22 cellular contexts compared by ENCODE assay signal in the genomic region with DNA sequence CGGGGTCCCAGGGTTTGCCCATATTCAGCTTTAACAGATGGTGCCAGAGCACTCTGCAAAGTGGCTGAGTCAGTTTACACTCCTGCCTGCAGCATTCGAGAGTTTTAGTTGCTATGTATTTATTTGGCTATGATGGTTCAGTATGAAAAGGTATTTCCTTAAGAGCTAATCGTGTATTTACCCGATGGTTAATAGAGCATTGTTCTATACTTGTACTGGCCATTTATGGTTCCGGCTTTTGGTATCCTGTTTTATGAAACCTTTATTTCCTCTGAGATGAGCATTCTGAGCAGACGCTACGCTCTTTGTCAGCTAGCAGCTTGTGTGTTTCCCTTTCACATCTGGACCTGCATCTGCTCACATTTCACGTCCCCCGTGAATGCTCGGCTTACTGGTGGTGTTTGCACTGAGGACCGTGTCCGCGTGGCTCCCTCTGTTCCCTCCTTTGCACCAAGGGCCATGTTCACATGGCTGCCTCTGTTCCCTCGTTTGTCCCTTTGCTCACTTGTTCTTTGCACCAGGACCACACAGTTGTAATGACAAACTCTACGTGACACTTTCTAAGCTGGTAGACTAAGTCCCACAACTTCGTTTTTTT.
DNase-seq lines count a peak whose midpoint lies in the region; ATAC-seq and TF ChIP-seq lines count a peak whose summit lies in the region.
"Had no signal": no experiment of that assay in that cellular context is flagged by ENCODE, and none has a peak within 500 bp of the region (broad histone marks: within the 10 kb centered on the region; RNA-seq: fewer than 3 reads in every experiment).

No MANE protein-coding gene starts in this region.

- no peak for TF ChIP-seq POLR2A in sigmoid colon (IDR thresholded peaks at IDR 0.05)

- H3K27me3 Mint-ChIP-seq in activated naive CD4-positive, alpha-beta T cell treated with anti-CD3 and anti-CD28 coated beads, Interleukin-2, amount 10 ng/mL, durations not matched to agents 7 days and 5 days, result no peaks in the 10 kb centered on the region
- no peaks in the 10 kb centered on the region for H3K27me3 Mint-ChIP-seq in chondrocyte (ENCODE audit: low read depth)
- H3K27me3 Mint-ChIP-seq: activated CD8-positive, alpha-beta T cell treated with anti-CD3 and anti-CD28 coated beads for 36 hours; activated naive CD4-positive, alpha-beta T cell treated with anti-CD3 and anti-CD28 coated beads, Interleukin-2, amount 50 U/mL, for 24 hours; effector memory CD8-positive, alpha-beta T cell had no signal

- H3K9me3 Mint-ChIP-seq in activated naive CD4-positive, alpha-beta T cell treated with anti-CD3 and anti-CD28 coated beads, Interleukin-2, amount 10 ng/mL, durations not matched to agents 7 days and 5 days, result no peaks in the 10 kb centered on the region
- no peaks in the 10 kb centered on the region for H3K9me3 Mint-ChIP-seq in chondrocyte (ENCODE audit: low read depth)
- H3K9me3 Mint-ChIP-seq: activated naive CD4-positive, alpha-beta T cell treated with anti-CD3 and anti-CD28 coated beads, Interleukin-2, amount 50 U/mL, for 24 hours; effector memory CD8-positive, alpha-beta T cell; neural crest cell had no signal

- no peak for TF ChIP-seq CTCF in chondrocyte (IDR thresholded peaks at IDR 0.05)
- no peak for TF ChIP-seq CTCF in sigmoid colon (IDR thresholded peaks at IDR 0.05)

- peak overlapping the region; percentile 4 for H3K27ac Mint-ChIP-seq in activated naive CD4-positive, alpha-beta T cell treated with anti-CD3 and anti-CD28 coated beads, Interleukin-2, amount 10 ng/mL, durations not matched to agents 7 days and 5 days
- no peak overlapping the region for H3K27ac Mint-ChIP-seq in chondrocyte (ENCODE audit: unreplicated experiment)
- H3K27ac Mint-ChIP-seq: effector memory CD8-positive, alpha-beta T cell had no signal

- 91 to 94% methylated on average over 16 of the region's 16 CpGs for WGBS in sigmoid colon, 2 donors

- H3K36me3 ChIP-seq in sigmoid colon, result peaks cover 9 to 37% (median 10%) of the 10 kb centered on the region in 4 donors

- H3K4me1 ChIP-seq in sigmoid colon, result no peaks in the 10 kb centered on the region
- H3K4me1 ChIP-seq: esophagus muscularis mucosa, tibial artery had no signal

- H3K9me3 ChIP-seq in sigmoid colon, result no peaks in the 10 kb centered on the region
- H3K9me3 ChIP-seq: esophagus muscularis mucosa, gastrocnemius medialis, tibial artery had no signal

- no peak overlapping the region for H3K4me3 ChIP-seq in sigmoid colon
- H3K4me3 ChIP-seq: esophagus muscularis mucosa, gastrocnemius medialis, tibial artery had no signal

- peaks cover 45% of the 10 kb centered on the region for H3K36me3 Mint-ChIP-seq in activated naive CD4-positive, alpha-beta T cell treated with anti-CD3 and anti-CD28 coated beads, Interleukin-2, amount 10 ng/mL, durations not matched to agents 7 days and 5 days
- H3K36me3 Mint-ChIP-seq in chondrocyte (ENCODE audit: low read depth), result peaks cover 6% of the 10 kb centered on the region

- TF ChIP-seq EP300 in sigmoid colon (IDR thresholded peaks at IDR 0.05), result no peak

- no peak overlapping the region for H3K4me3 Mint-ChIP-seq in activated naive CD4-positive, alpha-beta T cell treated with anti-CD3 and anti-CD28 coated beads, Interleukin-2, amount 10 ng/mL, durations not matched to agents 7 days and 5 days
- H3K4me3 Mint-ChIP-seq in chondrocyte (ENCODE audit: unreplicated experiment), result no peak overlapping the region
- H3K4me3 Mint-ChIP-seq: activated CD8-positive, alpha-beta T cell treated with anti-CD3 and anti-CD28 coated beads for 36 hours; activated naive CD4-positive, alpha-beta T cell treated with anti-CD3 and anti-CD28 coated beads, Interleukin-2, amount 50 U/mL, for 24 hours; effector memory CD8-positive, alpha-beta T cell; neural crest cell had no signal

- intact Hi-C loops in sigmoid colon (cut with DNase I) (no loop called here), sciatic nerve (cut with DNase I) (no loop called here)

- CTCF ChIA-PET in activated naive CD4-positive, alpha-beta T cell treated with anti-CD3 and anti-CD28 coated beads, Interleukin-2, amount 10 ng/mL, durations not matched to agents 7 days and 5 days (lab: Charles Lee), result interaction anchor here (0.6 to 1.0 kb wide), 2 partner anchors 14 to 278 kb away, joined by 3 to 4 read pairs; no protein-coding TSS in a partner anchor

- in situ Hi-C loops in KBM-7 (cut with MboI; ENCODE audit: low pct_unique_long_range_greater_than_20kb, low sequenced_read_pairs), result no loop called here

- H3K27me3 ChIP-seq in sigmoid colon, result no peaks in the 10 kb centered on the region
- H3K27me3 ChIP-seq: esophagus muscularis mucosa, gastrocnemius medialis, tibial artery had no signal

- H3K27ac ChIP-seq in sigmoid colon, result no peak overlapping the region
- H3K27ac ChIP-seq: esophagus muscularis mucosa, tibial artery had no signal

- DNase-seq in activated naive CD4-positive, alpha-beta T cell treated with anti-CD3 and anti-CD28 coated beads, Interleukin-2, amount 10 ng/mL, durations not matched to agents 7 days and 5 days, result no peak
- no peak for DNase-seq in activated naive CD4-positive, alpha-beta T cell treated with Interleukin-2 at 50 U/mL for 16 hours
- peak; percentile 75 for DNase-seq in NCI-H2029 (lab: John Stamatoyannopoulos, UW)
- peak; percentile 36 for DNase-seq in chondrocyte (ENCODE audit: low spot score)
- peak; percentile 46 for DNase-seq in sigmoid colon
- no peak for DNase-seq in KBM-7
- no peak for DNase-seq in sciatic nerve (ENCODE audit: low spot score)
- DNase-seq: activated CD8-positive, alpha-beta T cell treated with anti-CD3 and anti-CD28 coated beads for 36 hours; activated T-cell treated with anti-CD3 and anti-CD28 coated beads, Interleukin-2, amount 50 U/mL, for 1 hour; effector memory CD8-positive, alpha-beta T cell; Karpas-422; left cardiac atrium; NCI-H1048; NCI-H69; Right ventricle myocardium superior; stimulated activated naive CD4-positive, alpha-beta T cell treated with Interleukin-2 at 50 U/mL for 16 hours; tibial artery had no signal

- H3K4me1 Mint-ChIP-seq in activated naive CD4-positive, alpha-beta T cell treated with anti-CD3 and anti-CD28 coated beads, Interleukin-2, amount 10 ng/mL, durations not matched to agents 7 days and 5 days, result peaks cover 54% of the 10 kb centered on the region
- no peaks in the 10 kb centered on the region for H3K4me1 Mint-ChIP-seq in chondrocyte (ENCODE audit: low read depth)

- ATAC-seq in sciatic nerve (no peak), HG02610 (IDR thresholded peaks at IDR 0.05; ENCODE audit: unreplicated experiment) (no peak)
- ATAC-seq: activated CD8-positive, alpha-beta T cell treated with anti-CD3 and anti-CD28 coated beads for 36 hours; effector memory CD8-positive, alpha-beta T cell; gastrocnemius medialis; left cardiac atrium had no signal

Comparison
In these comparisons a context has a peak if more than half of its experiments do, and no peak if none do; other contexts are left out.
1. DNase-seq: peak in NCI-H2029 (single experiment), chondrocyte (single experiment) and sigmoid colon (single experiment); none in activated naive CD4-positive, alpha-beta T cell treated with anti-CD3 and anti-CD28 coated beads, Interleukin-2, amount 10 ng/mL, durations not matched to agents 7 days and 5 days (single experiment), activated naive CD4-positive, alpha-beta T cell treated with Interleukin-2 at 50 U/mL for 16 hours (single experiment), KBM-7 (single experiment) and sciatic nerve (single experiment).